In the genomic region with DNA sequence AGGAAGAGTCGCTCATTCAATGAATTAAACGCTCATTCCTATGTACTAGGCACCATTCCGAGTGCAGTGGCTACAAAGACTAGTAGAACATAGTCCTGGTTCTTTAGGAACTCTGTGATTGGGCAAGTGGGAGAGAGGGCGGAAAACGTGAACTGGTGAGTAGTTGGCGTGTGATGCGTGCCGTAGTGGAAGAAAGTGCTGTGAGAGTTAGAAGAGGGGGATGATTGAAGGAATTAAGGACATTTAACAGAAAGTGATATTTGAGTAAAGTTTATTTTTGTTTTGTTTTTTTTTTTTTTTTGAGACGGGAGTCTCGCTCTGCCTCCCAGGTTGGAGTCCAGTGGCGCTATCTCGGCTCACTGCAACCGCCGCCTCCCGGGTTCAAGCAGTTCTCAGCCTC, we compare ENCODE assay signal across 9 cellular contexts. TPM values are rescaled to one million over a fixed set of nuclear protein-coding genes. Genes with fewer than 3 reads are reported as not detected.
DNase-seq lines count a peak whose midpoint lies in the region; ATAC-seq and TF ChIP-seq lines count a peak whose summit lies in the region.
"Had no signal": no experiment of that assay in that cellular context is flagged by ENCODE, and none has a peak within 500 bp of the region (broad histone marks: within the 10 kb centered on the region; RNA-seq: fewer than 3 reads in every experiment).

No MANE protein-coding gene starts in this region.

- H3K9me3 Mint-ChIP-seq in dendritic cell treated with granulocyte-macrophage colony-stimulating factor and Interleukin-4, amounts not matched to agents 40 ng/mL and 50 ng/mL, for 4 days, result no peaks in the 10 kb centered on the region

- peak; percentile 55 for DNase-seq in A172 (ENCODE audit: low spot score)
- peak in 1 of 3 donors; percentile 16 for DNase-seq in T-helper 17 cell
- DNase-seq in tibial nerve (ENCODE audit: low spot score in 2 of 2), result no peak
- DNase-seq in ecto neural progenitor cell (ENCODE audit: low spot score), result no peak

- no peak for TF ChIP-seq POLR2A in tibial nerve (IDR thresholded peaks at IDR 0.05)

- peaks cover 0 to 3% of the 10 kb centered on the region in 2 donors for H3K36me3 ChIP-seq in mucosa of rectum (ENCODE audit: control insufficient read depth in 2 of 2, insufficient read depth in 2 of 2, low read length in 2 of 2)
- peaks cover 0 to 2% (median 0%) of the 10 kb centered on the region in 3 donors for H3K36me3 ChIP-seq in tibial nerve

- H3K4me3 Mint-ChIP-seq in T-helper 17 cell, result peak overlapping the region; percentile 97
- H3K4me3 Mint-ChIP-seq in dendritic cell treated with granulocyte-macrophage colony-stimulating factor and Interleukin-4, amounts not matched to agents 40 ng/mL and 50 ng/mL, for 4 days, result peak overlapping the region; percentile 88

- H3K9ac ChIP-seq in mucosa of rectum (ENCODE audit: low read depth in 1 of 2, low read length in 2 of 2), result peak overlapping the region; percentile 79 to 89

- no peak for TF ChIP-seq EP300 in tibial nerve (IDR thresholded peaks at IDR 0.05)

- no peaks in the 10 kb centered on the region for H3K27me3 Mint-ChIP-seq in T-helper 17 cell
- H3K27me3 Mint-ChIP-seq in dendritic cell treated with granulocyte-macrophage colony-stimulating factor and Interleukin-4, amounts not matched to agents 40 ng/mL and 50 ng/mL, for 4 days, result peaks cover 13% of the 10 kb centered on the region

- no peak for TF ChIP-seq CTCF in tibial nerve (IDR thresholded peaks at IDR 0.05)

- no peaks in the 10 kb centered on the region for H3K9me3 ChIP-seq in T-helper 17 cell (ENCODE audit: control insufficient read depth, low read length, poor library complexity, severe bottlenecking)
- H3K9me3 ChIP-seq in mucosa of rectum (ENCODE audit: control insufficient read depth in 2 of 2, low read length in 2 of 2), result no peaks in the 10 kb centered on the region
- no peaks in the 10 kb centered on the region for H3K9me3 ChIP-seq in tibial nerve

- H3K27me3 ChIP-seq in mucosa of rectum (ENCODE audit: control insufficient read depth in 2 of 2, insufficient read depth in 2 of 2, low read length in 2 of 2) (no peaks in the 10 kb centered on the region), tibial nerve (no peaks in the 10 kb centered on the region)

- peaks cover 3% of the 10 kb centered on the region for H3K36me3 Mint-ChIP-seq in T-helper 17 cell (ENCODE audit: low read depth)
- H3K36me3 Mint-ChIP-seq in dendritic cell treated with granulocyte-macrophage colony-stimulating factor and Interleukin-4, amounts not matched to agents 40 ng/mL and 50 ng/mL, for 4 days (ENCODE audit: low read depth), result peaks cover 24% of the 10 kb centered on the region

- intact Hi-C loops in dendritic cell treated with granulocyte-macrophage colony-stimulating factor and Interleukin-4, amounts not matched to agents 40 ng/mL and 50 ng/mL, for 4 days (cut with micrococcal nuclease), result no loop called here

- H3K4me3 ChIP-seq in mucosa of rectum (ENCODE audit: low read length in 2 of 2) (peak overlapping the region; percentile 90 to 96), tibial nerve (peak overlapping the region; percentile 64 to 86 (median 73))

- peak overlapping the region; percentile 96 for H3K27ac Mint-ChIP-seq in T-helper 17 cell
- peak overlapping the region; percentile 90 for H3K27ac Mint-ChIP-seq in dendritic cell treated with granulocyte-macrophage colony-stimulating factor and Interleukin-4, amounts not matched to agents 40 ng/mL and 50 ng/mL, for 4 days

- 29% methylated on average over 15 of the region's 15 CpGs for WGBS in tibial nerve, 2 donors

- H3K4me1 Mint-ChIP-seq in T-helper 17 cell, result peaks cover 24% of the 10 kb centered on the region
- H3K4me1 Mint-ChIP-seq in dendritic cell treated with granulocyte-macrophage colony-stimulating factor and Interleukin-4, amounts not matched to agents 40 ng/mL and 50 ng/mL, for 4 days (ENCODE audit: low read depth), result peaks cover 35% of the 10 kb centered on the region

- H3K4me1 ChIP-seq in mucosa of rectum (ENCODE audit: control insufficient read depth in 2 of 2, insufficient read depth in 2 of 2, low read length in 2 of 2), result peaks cover 9 to 11% of the 10 kb centered on the region in 2 donors
- H3K4me1 ChIP-seq in tibial nerve, result peaks cover 0 to 39% (median 17%) of the 10 kb centered on the region in 4 donors

- H3K27ac ChIP-seq in mucosa of rectum (ENCODE audit: low read depth in 2 of 2, low read length in 2 of 2) (peak overlapping the region; percentile 81 to 87), tibial nerve (peak overlapping the region in 2 of 4 donors; percentile 86 to 91)

- ATAC-seq in GM21723 (IDR thresholded peaks at IDR 0.05; ENCODE audit: unreplicated experiment) (peak; percentile 14), T-helper 17 cell (peak; percentile 22), HG02938 (IDR thresholded peaks at IDR 0.05; ENCODE audit: unreplicated experiment) (no peak)

RNA-seq across cellular contexts. Expression of a gene that starts 7.9 kb away (rescaled TPM):
- not detected in 2 replicates for total RNA-seq in A172 (2014; rRNA removed; shearing (Covaris generic))
- total RNA-seq in T-helper 17 cell (1 to 10 TPM in 1 of 2 donors, not detected in 1; 7.2 TPM), tibial nerve (not detected)
- total RNA-seq: pulmonary artery endothelial cell had no signal

RNA-seq across cellular contexts. Expression of a gene that starts 9.8 kb away (rescaled TPM):
- total RNA-seq in A172 (2014; rRNA removed; shearing (Covaris generic)), result 11.5 and 13.0 TPM in 2 replicates
- total RNA-seq in T-helper 17 cell (1 to 10 TPM; 3.1 to 3.6 TPM), tibial nerve (10 to 100 TPM in 2 of 4 donors, 1 to 10 TPM in 2; 4.2 to 10.8 (median 9.7) TPM)

RNA-seq across cellular contexts. Expression of a gene that starts 18.6 kb away (rescaled TPM):
- 96.1 and 98.1 TPM in 2 replicates for total RNA-seq in A172 (2014; rRNA removed; shearing (Covaris generic))
- total RNA-seq in T-helper 17 cell (100 to 1,000 TPM in 1 of 2 donors, 10 to 100 TPM in 1; 95.9 to 114 TPM), tibial nerve (10 to 100 TPM; 59.9 to 77.7 (median 62.0) TPM)

RNA-seq across cellular contexts. Expression of a gene that starts 31.1 kb away (rescaled TPM):
- total RNA-seq in A172 (2014; rRNA removed; shearing (Covaris generic)), result not detected in 2 replicates
- total RNA-seq in T-helper 17 cell (10 to 100 TPM; 70.0 to 90.1 TPM), tibial nerve (1 to 10 TPM; 1.2 to 2.0 (median 1.4) TPM)
